27 cellular contexts compared by ENCODE assay signal in the genomic region with DNA sequence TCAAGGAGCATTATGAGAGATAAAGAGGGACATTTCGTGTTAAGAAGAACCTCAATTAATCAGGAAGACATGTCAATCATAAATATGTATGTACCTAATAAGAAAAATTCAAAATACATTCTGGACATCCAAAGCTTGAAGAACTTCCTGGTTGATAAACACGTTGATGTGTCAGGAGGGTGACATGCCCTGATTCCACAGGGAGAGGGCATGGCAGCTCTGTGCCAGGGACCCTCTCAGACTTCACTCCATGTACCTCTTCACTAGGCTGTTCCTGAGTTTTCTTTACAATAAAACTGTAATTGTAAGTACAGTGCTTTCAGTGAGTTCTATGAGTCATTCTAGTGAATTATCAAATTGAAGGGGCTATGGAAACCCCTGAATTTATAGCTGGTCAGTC.
"Had no signal": no experiment of that assay in that cellular context is flagged by ENCODE, and none has a peak within 500 bp of the region (broad histone marks: within the 10 kb centered on the region; RNA-seq: fewer than 3 reads in every experiment).

No MANE protein-coding gene starts in this region.

- ATAC-seq: activated CD8-positive, alpha-beta T cell treated with anti-CD3 and anti-CD28 coated beads, Interleukin-2, amount 10 ng/mL, durations not matched to agents 7 days and 5 days; PC-3; T-helper 17 cell; WTC11 had no signal

- H3K4me1 ChIP-seq: breast epithelium, colonic mucosa had no signal

- H3K27ac ChIP-seq: breast epithelium, colonic mucosa had no signal

- H3K36me3 ChIP-seq: breast epithelium, colonic mucosa, MG63 had no signal

- H3K9me3 ChIP-seq: breast epithelium, colonic mucosa, MG63 had no signal

- H3K27me3 ChIP-seq: breast epithelium, colonic mucosa, MG63 had no signal

- H3K4me3 ChIP-seq: breast epithelium, colonic mucosa, MG63 had no signal

- DNase-seq: activated CD4-positive, alpha-beta T cell treated with anti-CD3 and anti-CD28 coated beads for 48 hours; activated CD4-positive, alpha-beta T cell treated with anti-CD3 and anti-CD28 coated beads, Interleukin-2, amount 50 U/mL, for 4 hours; activated CD4-positive, CD25-positive, alpha-beta regulatory T cell treated with anti-CD3 and anti-CD28 coated beads, Interleukin-2, amount 50 U/mL, for 72 hours; activated CD8-positive, alpha-beta memory T cell treated with anti-CD3 and anti-CD28 coated beads, Interleukin-2, amount 50 U/mL, for 48 hours; activated CD8-positive, alpha-beta T cell treated with anti-CD3 and anti-CD28 coated beads, Interleukin-2, amount 10 ng/mL, durations not matched to agents 7 days and 5 days; activated effector memory CD4-positive, alpha-beta T cell treated with Interleukin-2 at 50 U/mL for 16 hours; activated naive CD4-positive, alpha-beta T cell; activated T-cell treated with anti-CD3 and anti-CD28 coated beads, Interleukin-2, amount 50 U/mL, for 1 hour; aorta; caudate nucleus; colonic mucosa; MG63; MV-4-11; NCI-H1105 treated with DMSO at 0.1 percent for 48 hours; NCI-H1436 treated with DMSO at 0.1 percent for 48 hours; NCI-H187; NCI-H2081; NCI-H2171 treated with DMSO at 0.1 percent for 48 hours; NCI-H226; NCI-H510A treated with DMSO at 0.1 percent for 48 hours; NCI-H774; PC-3; SIG-M5; T-helper 17 cell; T-helper 9 cell had no signal
